ENCODE assay signal across 8 cellular contexts in the genomic region with DNA sequence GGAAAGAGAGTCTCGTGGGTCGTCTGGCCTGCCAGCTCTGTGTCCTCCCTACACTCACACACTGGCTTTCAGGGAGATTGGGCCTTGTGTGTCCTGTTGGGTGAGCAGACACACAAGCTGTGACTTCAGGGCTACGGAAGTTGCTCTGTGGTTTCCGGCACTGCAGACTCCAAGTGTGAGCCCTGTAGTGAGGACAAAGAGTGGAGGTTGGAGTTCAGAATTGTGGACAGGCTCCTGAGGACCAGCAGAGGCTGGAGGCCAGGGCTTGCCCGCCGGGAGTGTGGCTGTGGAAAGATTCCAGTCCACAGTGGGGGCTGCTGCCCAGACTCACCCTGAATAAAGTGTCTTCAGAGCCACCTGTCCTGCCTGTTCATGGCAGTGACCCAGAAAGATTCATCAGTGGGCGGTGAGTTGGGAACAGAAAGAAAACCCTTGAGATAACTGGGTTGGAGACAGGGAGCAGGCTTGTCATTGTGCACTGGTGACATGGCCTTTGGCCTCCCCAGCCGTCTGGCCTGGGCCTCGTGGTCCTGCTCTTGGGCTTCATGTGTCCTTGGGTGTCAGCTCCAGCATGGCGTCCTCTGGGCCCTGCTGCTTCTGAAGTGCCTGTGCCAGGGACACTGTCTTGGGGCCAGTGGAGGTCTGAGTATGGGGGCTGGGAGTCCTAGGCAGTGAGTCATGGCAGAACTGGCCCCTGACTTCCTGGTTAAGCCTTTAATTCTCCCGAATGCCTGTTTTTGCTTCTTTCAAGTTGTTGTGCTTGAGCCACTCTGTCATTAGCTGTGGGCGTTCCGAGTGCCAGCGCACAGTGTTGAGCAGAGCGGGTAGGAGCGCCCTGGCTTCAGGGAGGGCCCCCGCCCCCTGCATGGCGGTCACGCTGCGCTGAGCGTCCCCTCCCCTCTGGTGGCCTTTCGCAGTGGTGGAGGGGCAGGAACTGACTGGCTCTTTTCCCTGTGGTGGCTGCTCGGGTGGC. TPM values are rescaled to one million over a fixed set of nuclear protein-coding genes. Genes with fewer than 3 reads are reported as not detected.
DNase-seq lines count a peak whose midpoint lies in the region; ATAC-seq and TF ChIP-seq lines count a peak whose summit lies in the region.

No MANE protein-coding gene starts in this region.

- ATAC-seq in HG03520 (IDR thresholded peaks at IDR 0.05; ENCODE audit: unreplicated experiment) (peak; percentile 34), right lobe of liver (peak; percentile 48 to 65 (median 62))

- H3K27ac ChIP-seq in WERI-Rb-1 (peak overlapping the region; percentile 44), caudate nucleus (ENCODE audit: low read depth, low read length) (peak overlapping the region; percentile 62), right lobe of liver (peak overlapping the region in 2 of 3 donors; percentile 29 to 48)

- H3K4me3 Mint-ChIP-seq in Calu3 (ENCODE audit: low read depth, unreplicated experiment) = peak overlapping the region; percentile 55

- peaks cover 28% of the 10 kb centered on the region for H3K4me1 Mint-ChIP-seq in Calu3 (ENCODE audit: low read depth, unreplicated experiment)

- peaks cover 29% of the 10 kb centered on the region for H3K36me3 Mint-ChIP-seq in Calu3 (ENCODE audit: insufficient read depth, unreplicated experiment)

- no peak for TF ChIP-seq POLR2A in right lobe of liver (IDR thresholded peaks at IDR 0.05)

- CTCF ChIA-PET in Calu3 (lab: Charles Lee) = interaction anchor here (0.6 to 1.6 kb wide), 3 partner anchors 30 to 46 kb away, joined by 3 to 5 read pairs (median 4); no protein-coding TSS in a partner anchor

- WGBS in right lobe of liver (ENCODE audit: insufficient coverage, low coverage, low lambda C conversion rate, missing lambda C conversion rate) = 66% methylated on average over 10 of the region's 23 CpGs

- TF ChIP-seq CTCF in Calu3 (IDR thresholded peaks at IDR 0.05; ENCODE audit: unreplicated experiment) = no peak
- no peak for TF ChIP-seq CTCF in WERI-Rb-1 (IDR thresholded peaks at IDR 0.05; ENCODE audit: low read depth, low read length)
- no peak for TF ChIP-seq CTCF in right lobe of liver (IDR thresholded peaks at IDR 0.05)

- H3K4me3 ChIP-seq in WERI-Rb-1 (ENCODE audit: low read depth, low read length) = no peak overlapping the region
- H3K4me3 ChIP-seq in right lobe of liver = no peak overlapping the region

- DNase-seq in Calu3 (peak; percentile 81), WERI-Rb-1 (peak; percentile 76), caudate nucleus (lab: John Stamatoyannopoulos, UW) (peak in 5 of 61 donors; percentile 14 to 43 (median 28)), right lobe of liver (peak in 1 of 3 donors; percentile 57), NCI-H1930 (lab: John Stamatoyannopoulos, UW) (no peak), SW 1271 (lab: John Stamatoyannopoulos, UW) (no peak)
- DNase-seq in stimulated activated CD8-positive, alpha-beta memory T cell treated with anti-CD3 and anti-CD28 coated beads, Interleukin-4, amount 100 ng/mL, for 24 hours (ENCODE audit: low read depth) = peak; percentile 44

- H3K4me1 ChIP-seq in right lobe of liver = no peaks in the 10 kb centered on the region

- BruUV-seq in Calu3 (replicated peaks; lab: Mats Ljungman, UMichigan) = TSS peak; percentile 91

- H3K9me3 Mint-ChIP-seq in Calu3 (ENCODE audit: low read depth, unreplicated experiment) = no peaks in the 10 kb centered on the region

- intact Hi-C loops in Calu3 (cut with micrococcal nuclease; ENCODE audit: unreplicated experiment) (no loop called here), right lobe of liver (cut with DNase I) (no loop called here)

- peak overlapping the region; percentile 62 for H3K27ac Mint-ChIP-seq in Calu3 (ENCODE audit: unreplicated experiment)

- no peaks in the 10 kb centered on the region for H3K27me3 Mint-ChIP-seq in Calu3 (ENCODE audit: unreplicated experiment)

- H3K27me3 ChIP-seq in WERI-Rb-1 (ENCODE audit: insufficient read depth, low read depth, severe bottlenecking) (no peaks in the 10 kb centered on the region), right lobe of liver (no peaks in the 10 kb centered on the region)

- H3K36me3 ChIP-seq in WERI-Rb-1 (peaks cover 18% of the 10 kb centered on the region), right lobe of liver (no peaks in the 10 kb centered on the region)

- H3K9me3 ChIP-seq in WERI-Rb-1 (ENCODE audit: severe bottlenecking) (no peaks in the 10 kb centered on the region), right lobe of liver (no peaks in the 10 kb centered on the region)

RNA-seq across cellular contexts. Expression of gene ZNF750, which starts 19.9 kb away (rescaled TPM):
- total RNA-seq in Calu3 (2022) (not detected in 2 replicates), right lobe of liver (not detected)

Comparison
In these comparisons a context has a peak if more than half of its experiments do, and no peak if none do; other contexts are left out.
1. DNase-seq: peak in Calu3 (single experiment), WERI-Rb-1 (single experiment) and stimulated activated CD8-positive, alpha-beta memory T cell treated with anti-CD3 and anti-CD28 coated beads, Interleukin-4, amount 100 ng/mL, for 24 hours (single experiment); none in NCI-H1930 (0 of 2) and SW 1271 (0 of 2).
2. Peak in every context shown above with its lines, with median percentiles within 50 percentile points of each other: H3K27ac ChIP-seq.